ENCODE assay signal across 9 cellular contexts in the genomic region with DNA sequence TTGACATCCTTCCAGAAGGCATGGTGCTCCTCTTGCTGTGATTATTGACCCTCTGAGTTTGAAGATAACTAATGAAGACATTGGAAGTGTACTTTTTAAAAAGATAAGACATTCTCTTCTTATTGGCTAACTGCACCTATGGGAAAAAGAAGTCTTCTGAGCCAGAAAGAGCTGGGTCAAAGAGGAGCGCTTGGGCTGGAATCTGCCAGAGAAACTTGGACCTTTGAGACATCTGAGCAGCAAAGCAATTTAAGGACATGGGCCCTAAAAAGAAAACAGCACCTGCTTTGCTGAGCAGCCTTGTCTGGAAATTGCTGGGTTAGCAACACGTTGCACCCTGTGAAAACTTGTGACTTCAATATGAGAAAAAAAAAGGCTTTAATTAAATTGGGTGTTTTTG. TPM values are rescaled to one million over a fixed set of nuclear protein-coding genes. Genes with fewer than 3 reads are reported as not detected.
"Had no signal": no experiment of that assay in that cellular context is flagged by ENCODE, and none has a peak within 500 bp of the region (broad histone marks: within the 10 kb centered on the region; RNA-seq: fewer than 3 reads in every experiment).

No MANE protein-coding gene starts in this region.

- H3K36me3 Mint-ChIP-seq: IgD-negative memory B cell had no signal

- H3K4me1 ChIP-seq: HAP-1 had no signal

- ATAC-seq: HCT116, HepG2 had no signal

- DNase-seq: GOT3, H7, HFFc6 had no signal

- H3K27ac Mint-ChIP-seq: HFFc6, IgD-negative memory B cell had no signal

- H3K4me3 ChIP-seq: HAP-1 had no signal

- H3K9me3 ChIP-seq: HAP-1 had no signal

- H3K27ac ChIP-seq: HL-60 had no signal

- H3K4me1 Mint-ChIP-seq: IgD-negative memory B cell had no signal

- H3K36me3 ChIP-seq: HAP-1 had no signal

- H3K9me3 Mint-ChIP-seq: HFFc6 had no signal

- H3K4me3 Mint-ChIP-seq: HFFc6, IgD-negative memory B cell had no signal

RNA-seq across cellular contexts. Expression of a gene that starts 27.8 kb away (rescaled TPM):
- total RNA-seq: H7, HepG2, HT1080 had no signal
- polyA plus RNA-seq: HepG2 had no signal
